In genomic region chr12:54358620-54358944, GRCh38 we compare ENCODE assay signal across 8 cellular contexts. TPM values are rescaled to one million over a fixed set of nuclear protein-coding genes. Genes with fewer than 3 reads are reported as not detected.
DNase-seq lines count a peak whose midpoint lies in the region; ATAC-seq and TF ChIP-seq lines count a peak whose summit lies in the region.

No MANE protein-coding gene starts in this region.

- peaks cover 22% of the 10 kb centered on the region for H3K79me1 ChIP-seq in trophoblast cell (ENCODE audit: low read length)

- H3K27me3 ChIP-seq in CD4-positive, alpha-beta T cell (ENCODE audit: control insufficient read depth, insufficient read depth, low read length) = no peaks in the 10 kb centered on the region
- H3K27me3 ChIP-seq in NT2/D1 (ENCODE audit: insufficient read depth, insufficient read length) = no peaks in the 10 kb centered on the region
- no peaks in the 10 kb centered on the region for H3K27me3 ChIP-seq in fibroblast of lung (ENCODE audit: control insufficient read depth, insufficient read depth, low read length)
- H3K27me3 ChIP-seq in trophoblast cell (ENCODE audit: insufficient read depth, low read length) = no peaks in the 10 kb centered on the region

- H2AFZ ChIP-seq in fibroblast of lung (ENCODE audit: low read length) (peak overlapping the region; percentile 82), trophoblast cell (ENCODE audit: insufficient read depth, low read length, poor library complexity) (peak overlapping the region; percentile 62)

- peaks cover 7% of the 10 kb centered on the region for H3K4me1 Mint-ChIP-seq in CD4-positive, alpha-beta T cell (ENCODE audit: low read depth)

- H4K12ac ChIP-seq in trophoblast cell (ENCODE audit: low read depth, low read length) = peak overlapping the region; percentile 81

- no CpG with 5 or more reads among the region's 7 CpGs for WGBS in trophoblast cell (ENCODE audit: extremely low coverage, insufficient coverage, insufficient read length)

- H2BK120ac ChIP-seq in trophoblast cell (ENCODE audit: insufficient read depth, low read length, poor library complexity) = peak overlapping the region; percentile 67

- CTCF ChIA-PET in CD4-positive, alpha-beta T cell (lab: Charles Lee) = interaction anchor here (1.2 to 3.3 kb wide), 9 partner anchors 10 to 144 kb away, joined by 3 to 23 read pairs (median 6); partner anchors contain the start of genes COPZ1 and HNRNPA1

- H3K27me3 Mint-ChIP-seq in CD4-positive, alpha-beta T cell = no peaks in the 10 kb centered on the region

- H3K79me2 ChIP-seq in fibroblast of lung (ENCODE audit: control insufficient read depth, insufficient read depth, low read length) = no peaks in the 10 kb centered on the region
- H3K79me2 ChIP-seq in trophoblast cell (ENCODE audit: control insufficient read depth, insufficient read depth, low read length, poor library complexity) = peaks cover 3% of the 10 kb centered on the region

- H4K91ac ChIP-seq in trophoblast cell (ENCODE audit: low read depth, low read length) = peak overlapping the region; percentile 99

- POLR2A ChIA-PET in CD4-positive, alpha-beta T cell (lab: Charles Lee) = interaction anchor here (0.6 to 3.4 kb wide), 23 partner anchors 10 to 632 kb away, joined by 3 to 82 read pairs (median 4); partner anchors contain the start of genes CBX5, COPZ1 and HNRNPA1

- DNase-seq in CD4-positive, alpha-beta T cell = no peak
- DNase-seq in NT2/D1 (ENCODE audit: low read depth, low spot score) = no peak
- no peak for DNase-seq in fibroblast of lung (ENCODE audit: low read depth in 2 of 2)
- no peak for DNase-seq in trophoblast cell
- no peak for DNase-seq in cortex of kidney (lab: John Stamatoyannopoulos, UW)
- DNase-seq in EL = no peak
- DNase-seq in activated naive CD4-positive, alpha-beta T cell treated with anti-CD3 and anti-CD28 coated beads, Interleukin-2, amount 50 U/mL, for 16 hours = no peak

- H4K20me1 ChIP-seq in fibroblast of lung (ENCODE audit: control insufficient read depth, extremely low read depth, insufficient read depth, low read length) = no peaks in the 10 kb centered on the region

- H3K9me3 Mint-ChIP-seq in CD4-positive, alpha-beta T cell = no peaks in the 10 kb centered on the region

- peak overlapping the region; percentile 89 for H2BK5ac ChIP-seq in trophoblast cell (ENCODE audit: low read depth, low read length, poor library complexity)

- no peaks in the 10 kb centered on the region for H3K9me3 ChIP-seq in CD4-positive, alpha-beta T cell (ENCODE audit: control insufficient read depth, low read length)
- H3K9me3 ChIP-seq in NT2/D1 (ENCODE audit: insufficient read depth, low read length) = no peaks in the 10 kb centered on the region
- H3K9me3 ChIP-seq in fibroblast of lung (ENCODE audit: control insufficient read depth, insufficient read depth, low read depth, low read length) = no peaks in the 10 kb centered on the region
- H3K9me3 ChIP-seq in trophoblast cell (ENCODE audit: insufficient read depth, low read depth, low read length) = peaks cover 2% of the 10 kb centered on the region

- intact Hi-C loops in CD4-positive, alpha-beta T cell (cut with DNase I, micrococcal nuclease) = loop anchor here in 1 of 2 experiments (2.0 kb wide), 2 partner anchors 22 to 78 kb away; partner anchors contain the start of genes CBX5 and HNRNPA1

- H2AK5ac ChIP-seq in trophoblast cell (ENCODE audit: low read length) = peak overlapping the region; percentile 46

- H3K4me2 ChIP-seq in fibroblast of lung (ENCODE audit: extremely low read depth, insufficient read depth, low read length) (peak overlapping the region; percentile 99), trophoblast cell (ENCODE audit: low read length) (peak overlapping the region; percentile 84)

- H2BK12ac ChIP-seq in trophoblast cell (ENCODE audit: low read length) = peak overlapping the region; percentile 13

- no peak for TF ChIP-seq CTCF in CD4-positive, alpha-beta T cell (IDR thresholded peaks at IDR 0.05)
- no peak for TF ChIP-seq CTCF in fibroblast of lung (conservative IDR thresholded peaks at IDR 0.05 in 1 of 2, IDR thresholded peaks at IDR 0.05 in 1 of 2; ENCODE audit: low read depth in 1 of 2, low read length in 2 of 2)

- H3K27ac Mint-ChIP-seq in CD4-positive, alpha-beta T cell = no peak overlapping the region

- peak overlapping the region; percentile 92 for H3K14ac ChIP-seq in trophoblast cell (ENCODE audit: low read length)

- peak overlapping the region; percentile 66 for H3K4me3 ChIP-seq in NT2/D1 (ENCODE audit: insufficient read length, low read depth)
- H3K4me3 ChIP-seq in fibroblast of lung (replicated peaks in 1 of 4; ENCODE audit: control extremely low read depth in 1 of 4, insufficient read depth in 1 of 4, low read depth in 3 of 4, low read length in 4 of 4) = peak overlapping the region; percentile 54 to 68 (median 66)
- H3K4me3 ChIP-seq in trophoblast cell (ENCODE audit: low read depth, low read length) = peak overlapping the region; percentile 70

- H3K4me1 ChIP-seq in NT2/D1 (ENCODE audit: insufficient read depth, insufficient read length) = peaks cover 26% of the 10 kb centered on the region
- H3K4me1 ChIP-seq in fibroblast of lung (ENCODE audit: control insufficient read depth, extremely low read depth, insufficient read depth, low read length) = peaks cover 17% of the 10 kb centered on the region
- peaks cover 35 to 47% of the 10 kb centered on the region in 2 experiments for H3K4me1 ChIP-seq in trophoblast cell (ENCODE audit: control insufficient read depth in 1 of 2, insufficient read depth in 2 of 2, low read length in 2 of 2)

- no peak overlapping the region for H3K23ac ChIP-seq in trophoblast cell (ENCODE audit: low read length)

- H3K9ac ChIP-seq in NT2/D1 (ENCODE audit: insufficient read length, low read depth) (peak overlapping the region; percentile 88), fibroblast of lung (ENCODE audit: insufficient read depth, low read length) (peak overlapping the region; percentile 82), trophoblast cell (ENCODE audit: low read length) (peak overlapping the region; percentile 36)

- peak overlapping the region; percentile 82 for H4K8ac ChIP-seq in trophoblast cell (ENCODE audit: low read depth, low read length)

- peak overlapping the region; percentile 93 for H3K27ac ChIP-seq in CD4-positive, alpha-beta T cell (ENCODE audit: low read depth, low read length)
- H3K27ac ChIP-seq in fibroblast of lung (ENCODE audit: insufficient read depth, low read length) (peak overlapping the region; percentile 91), trophoblast cell (ENCODE audit: low read depth, low read length) (peak overlapping the region; percentile 72)

- H3K36me3 ChIP-seq in NT2/D1 (ENCODE audit: insufficient read depth, insufficient read length, low read length) (no peaks in the 10 kb centered on the region), fibroblast of lung (ENCODE audit: control insufficient read depth, insufficient read depth, low read length) (no peaks in the 10 kb centered on the region), trophoblast cell (ENCODE audit: control insufficient read depth in 1 of 2, insufficient read depth in 2 of 2, low read length in 2 of 2) (no peaks in the 10 kb centered on the region)

- H3K4ac ChIP-seq in trophoblast cell (ENCODE audit: low read depth, low read length) = peak overlapping the region; percentile 50

- peak overlapping the region; percentile 79 for H3K18ac ChIP-seq in trophoblast cell (ENCODE audit: low read length)

- no peak for ATAC-seq in CD4-positive, alpha-beta T cell (ENCODE audit: poor library complexity)
- ATAC-seq in GM19452 (IDR thresholded peaks at IDR 0.05; ENCODE audit: unreplicated experiment) = no peak

- no peaks in the 10 kb centered on the region for H3K36me3 Mint-ChIP-seq in CD4-positive, alpha-beta T cell (ENCODE audit: low read depth)

- H3K4me3 Mint-ChIP-seq in CD4-positive, alpha-beta T cell = no peak overlapping the region

RNA-seq across cellular contexts. Expression of gene GPR84, which starts 5.7 kb away (rescaled TPM):
- under 1 TPM; 0.27 to 0.53 TPM for total RNA-seq in CD4-positive, alpha-beta T cell
- total RNA-seq in fibroblast of lung = not detected in 2 replicates
- polyA plus RNA-seq in fibroblast of lung = 0.03 TPM in 1 of 2 replicates, not detected in the other
- not detected in 2 replicates for polyA plus RNA-seq in fibroblast of lung (2012)
- polyA minus RNA-seq in fibroblast of lung (ENCODE audit: low replicate concordance) = not detected in 2 replicates
- 0.04 and 0.06 TPM in 2 replicates for polyA plus RNA-seq in trophoblast cell (2013)

RNA-seq across cellular contexts. Expression of gene ZNF385A, which starts 26.0 kb away (rescaled TPM):
- 1 to 10 TPM; 3.8 to 4.7 TPM for total RNA-seq in CD4-positive, alpha-beta T cell
- 2.3 and 3.3 TPM in 2 replicates for total RNA-seq in fibroblast of lung
- 0.64 and 0.69 TPM in 2 replicates for polyA plus RNA-seq in fibroblast of lung
- polyA plus RNA-seq in fibroblast of lung (2012) = 4.3 and 6.1 TPM in 2 replicates
- 12.6 and 14.3 TPM in 2 replicates for polyA minus RNA-seq in fibroblast of lung (ENCODE audit: low replicate concordance)
- 74.0 and 75.2 TPM in 2 replicates for polyA plus RNA-seq in trophoblast cell (2013)

RNA-seq across cellular contexts. Expression of gene COPZ1, which starts 33.7 kb away (rescaled TPM):
- 10 to 100 TPM; 31.2 to 33.9 TPM for total RNA-seq in CD4-positive, alpha-beta T cell
- total RNA-seq in fibroblast of lung = 80.9 and 97.9 TPM in 2 replicates
- polyA plus RNA-seq in fibroblast of lung = 305 and 324 TPM in 2 replicates
- 292 and 325 TPM in 2 replicates for polyA plus RNA-seq in fibroblast of lung (2012)
- 79.6 and 97.1 TPM in 2 replicates for polyA minus RNA-seq in fibroblast of lung (ENCODE audit: low replicate concordance)
- 133 and 138 TPM in 2 replicates for polyA plus RNA-seq in trophoblast cell (2013)

RNA-seq across cellular contexts. Expression of gene NFE2, which starts 57.8 kb away (rescaled TPM):
- under 1 TPM in 1 of 2 experiments, not detected in 1; 0.20 TPM for total RNA-seq in CD4-positive, alpha-beta T cell
- total RNA-seq in fibroblast of lung = under 0.01 and 0.17 TPM in 2 replicates
- polyA plus RNA-seq in fibroblast of lung = 0.07 and 0.34 TPM in 2 replicates
- 0.42 TPM in 1 of 2 replicates, not detected in the other for polyA plus RNA-seq in fibroblast of lung (2012)
- not detected in 2 replicates for polyA minus RNA-seq in fibroblast of lung (ENCODE audit: low replicate concordance)
- polyA plus RNA-seq in trophoblast cell (2013) = 0.92 and 0.97 TPM in 2 replicates

Comparison
In these comparisons a context has a peak if more than half of its experiments do, and no peak if none do; other contexts are left out.
1. H3K9ac ChIP-seq: peak in every context shown above with its lines; median percentile 88 in NT2/D1; 82 in fibroblast of lung; 36 in trophoblast cell.